Comparison of ENCODE assay signal across 23 cellular contexts in the genomic region with DNA sequence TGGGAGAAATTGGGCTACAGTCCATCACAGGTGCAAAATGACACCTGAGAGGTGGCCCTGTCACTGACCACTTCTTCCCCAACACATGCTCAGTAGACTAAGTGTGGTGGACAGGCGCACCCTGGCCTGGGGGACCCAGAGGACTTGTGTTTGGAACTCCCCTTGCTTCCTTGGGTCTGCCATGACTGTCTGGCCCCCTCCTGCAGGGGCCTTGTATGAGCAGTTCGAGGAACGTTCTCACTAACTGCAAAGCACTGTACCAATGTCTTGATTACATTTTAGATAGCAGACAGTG. TPM values are rescaled to one million over a fixed set of nuclear protein-coding genes. Genes with fewer than 3 reads are reported as not detected.
DNase-seq lines count a peak whose midpoint lies in the region; ATAC-seq and TF ChIP-seq lines count a peak whose summit lies in the region.
"Had no signal": no experiment of that assay in that cellular context is flagged by ENCODE, and none has a peak within 500 bp of the region (broad histone marks: within the 10 kb centered on the region; RNA-seq: fewer than 3 reads in every experiment).

No MANE protein-coding gene starts in this region.

- H3K36me3 ChIP-seq in RWPE2 (ENCODE audit: low read depth) (no peaks in the 10 kb centered on the region), right lobe of liver (peaks cover 0 to 10% (median 5%) of the 10 kb centered on the region in 4 donors), neural progenitor cell (no peaks in the 10 kb centered on the region)
- H3K36me3 ChIP-seq: BE2C; BLaER1 treated with 17β-estradiol and CSF1 and Interleukin-3, amounts not matched to agents 10 nM and 100 nM had no signal

- intact Hi-C loops in right lobe of liver (cut with DNase I): no loop called here

- H3K4me3 ChIP-seq in RWPE2 (ENCODE audit: severe bottlenecking) (no peak overlapping the region), right lobe of liver (no peak overlapping the region), neural progenitor cell (no peak overlapping the region)
- H3K4me3 ChIP-seq: A549; BLaER1 treated with 17β-estradiol and CSF1 and Interleukin-3, amounts not matched to agents 10 nM and 100 nM; GM23248 had no signal

- H3K4me2 ChIP-seq in neural progenitor cell: no peak overlapping the region
- H3K4me2 ChIP-seq: A549; BLaER1 treated with 17β-estradiol and CSF1 and Interleukin-3, amounts not matched to agents 10 nM and 100 nM had no signal

- no peak overlapping the region for H2AFZ ChIP-seq in neural progenitor cell (replicated peaks)
- H2AFZ ChIP-seq: GM23248 had no signal

- H4K20me1 ChIP-seq in neural progenitor cell (ENCODE audit: low read depth): no peaks in the 10 kb centered on the region
- H4K20me1 ChIP-seq: BLaER1 treated with 17β-estradiol and CSF1 and Interleukin-3, amounts not matched to agents 10 nM and 100 nM had no signal

- TF ChIP-seq CTCF in RWPE2 (IDR thresholded peaks at IDR 0.05; ENCODE audit: poor library complexity, severe bottlenecking): no peak
- no peak for TF ChIP-seq CTCF in right lobe of liver (IDR thresholded peaks at IDR 0.05)
- TF ChIP-seq CTCF in neural progenitor cell (IDR thresholded peaks at IDR 0.05): no peak

- DNase-seq in RWPE2 (ENCODE audit: low spot score) (peak; percentile 69), right lobe of liver (no peak), neural progenitor cell (ENCODE audit: low spot score) (no peak)
- DNase-seq: 8988T; ACHN; AML-193; BE2C; CD4-positive, alpha-beta T cell; CD8-positive, alpha-beta memory T cell; DMS 273 treated with DMSO at 0.1 percent for 48 hours; DMS79; EL; GDM1; GM23248; H7; HCEC 1CT had no signal

- peak overlapping the region; percentile 50 for H3K27ac Mint-ChIP-seq in neural progenitor cell
- H3K27ac Mint-ChIP-seq: CD14-positive monocyte; CD4-positive, alpha-beta T cell; CD8-positive, alpha-beta memory T cell had no signal

- H3K27me3 ChIP-seq in RWPE2 (ENCODE audit: insufficient read depth, poor library complexity, severe bottlenecking) (peaks cover 92% of the 10 kb centered on the region), right lobe of liver (no peaks in the 10 kb centered on the region), neural progenitor cell (no peaks in the 10 kb centered on the region)
- H3K27me3 ChIP-seq: BLaER1 treated with 17β-estradiol and CSF1 and Interleukin-3, amounts not matched to agents 10 nM and 100 nM had no signal

- H3K79me2 ChIP-seq in neural progenitor cell (ENCODE audit: low read depth): no peaks in the 10 kb centered on the region

- H3K9ac ChIP-seq in neural progenitor cell: no peak overlapping the region
- H3K9ac ChIP-seq: BLaER1 treated with 17β-estradiol and CSF1 and Interleukin-3, amounts not matched to agents 10 nM and 100 nM; GM23248 had no signal

- H3K36me3 Mint-ChIP-seq in neural progenitor cell: no peaks in the 10 kb centered on the region
- H3K36me3 Mint-ChIP-seq: CD14-positive monocyte; CD8-positive, alpha-beta memory T cell had no signal

- TF ChIP-seq POLR2A in right lobe of liver (IDR thresholded peaks at IDR 0.05): no peak

- ATAC-seq in RWPE2 (ENCODE audit: low read depth) (no peak), right lobe of liver (no peak), HG03520 (IDR thresholded peaks at IDR 0.05; ENCODE audit: unreplicated experiment) (no peak), HG02763 (IDR thresholded peaks at IDR 0.05; ENCODE audit: unreplicated experiment) (no peak), GM21360 (IDR thresholded peaks at IDR 0.05; ENCODE audit: unreplicated experiment) (no peak)
- ATAC-seq: A549 had no signal

- H3K9me3 ChIP-seq in RWPE2 (ENCODE audit: severe bottlenecking) (no peaks in the 10 kb centered on the region), right lobe of liver (no peaks in the 10 kb centered on the region), neural progenitor cell (ENCODE audit: low read depth) (no peaks in the 10 kb centered on the region)
- H3K9me3 ChIP-seq: A549; BE2C; BLaER1 treated with 17β-estradiol and CSF1 and Interleukin-3, amounts not matched to agents 10 nM and 100 nM had no signal

- H3K4me1 ChIP-seq in RWPE2 (ENCODE audit: insufficient read depth, poor library complexity, severe bottlenecking) (no peaks in the 10 kb centered on the region), right lobe of liver (peaks cover 0 to 73% (median 32%) of the 10 kb centered on the region in 4 donors), neural progenitor cell (no peaks in the 10 kb centered on the region)

- no peak overlapping the region for H3K4me3 Mint-ChIP-seq in neural progenitor cell
- H3K4me3 Mint-ChIP-seq: CD4-positive, alpha-beta T cell; CD8-positive, alpha-beta memory T cell had no signal

- H3K27ac ChIP-seq in RWPE2 (ENCODE audit: poor library complexity, severe bottlenecking) (no peak overlapping the region), right lobe of liver (peak overlapping the region in 2 of 3 donors; percentile 96 to 98), neural progenitor cell (no peak overlapping the region)
- H3K27ac ChIP-seq: A549; BLaER1 treated with 17β-estradiol and CSF1 and Interleukin-3, amounts not matched to agents 10 nM and 100 nM; GM23248 had no signal

- peaks cover 9% of the 10 kb centered on the region for H3K4me1 Mint-ChIP-seq in neural progenitor cell
- H3K4me1 Mint-ChIP-seq: CD14-positive monocyte; CD8-positive, alpha-beta memory T cell had no signal

- H3F3A ChIP-seq in neural progenitor cell (ENCODE audit: low read depth): no peaks in the 10 kb centered on the region

- H3K9me3 Mint-ChIP-seq in neural progenitor cell: no peaks in the 10 kb centered on the region
- H3K9me3 Mint-ChIP-seq: CD14-positive monocyte; CD4-positive, alpha-beta T cell; CD8-positive, alpha-beta memory T cell had no signal

- peaks cover 7% of the 10 kb centered on the region for H3K27me3 Mint-ChIP-seq in neural progenitor cell (ENCODE audit: insufficient read depth, low read depth)

- 83% methylated on average over 2 of the region's 3 CpGs for WGBS in right lobe of liver (ENCODE audit: insufficient coverage, low coverage, low lambda C conversion rate, missing lambda C conversion rate)

RNA-seq across cellular contexts. Expression of a gene that starts 4.0 kb away (rescaled TPM):
- total RNA-seq in right lobe of liver: 1,000 to 10,000 TPM in 2 of 6 experiments, 100 to 1,000 TPM in 4; 187 to 1,757 (median 778) TPM
- not detected in 2 replicates for total RNA-seq in neural progenitor cell (ENCODE audit: low replicate concordance)
- total RNA-seq: CD4-positive, alpha-beta T cell; CD8-positive, alpha-beta memory T cell; GM23248; H1; H7 had no signal

RNA-seq across cellular contexts. Expression of a gene that starts 32.0 kb away (rescaled TPM):
- total RNA-seq in right lobe of liver (under 1 TPM in 4 of 6 experiments, not detected in 2; 0.09 to 0.50 (median 0.33) TPM), neural progenitor cell (ENCODE audit: low replicate concordance) (0.34 TPM in 1 of 2 replicates, not detected in the other)
- total RNA-seq: CD4-positive, alpha-beta T cell; CD8-positive, alpha-beta memory T cell; GM23248 had no signal

Comparison
In these comparisons a context has a peak if more than half of its experiments do, and no peak if none do; other contexts are left out.
1. H3K27ac ChIP-seq: peak in right lobe of liver (2 of 3); none in RWPE2 (single experiment) and neural progenitor cell (single experiment).
2. RNA of a gene that starts 4.0 kb away (total RNA-seq): 187 to 1,757 TPM in right lobe of liver; not detected in neural progenitor cell; every median in the first group is over 100 times any median in the second.